1 cellular context compared by ENCODE assay signal in the genomic region with DNA sequence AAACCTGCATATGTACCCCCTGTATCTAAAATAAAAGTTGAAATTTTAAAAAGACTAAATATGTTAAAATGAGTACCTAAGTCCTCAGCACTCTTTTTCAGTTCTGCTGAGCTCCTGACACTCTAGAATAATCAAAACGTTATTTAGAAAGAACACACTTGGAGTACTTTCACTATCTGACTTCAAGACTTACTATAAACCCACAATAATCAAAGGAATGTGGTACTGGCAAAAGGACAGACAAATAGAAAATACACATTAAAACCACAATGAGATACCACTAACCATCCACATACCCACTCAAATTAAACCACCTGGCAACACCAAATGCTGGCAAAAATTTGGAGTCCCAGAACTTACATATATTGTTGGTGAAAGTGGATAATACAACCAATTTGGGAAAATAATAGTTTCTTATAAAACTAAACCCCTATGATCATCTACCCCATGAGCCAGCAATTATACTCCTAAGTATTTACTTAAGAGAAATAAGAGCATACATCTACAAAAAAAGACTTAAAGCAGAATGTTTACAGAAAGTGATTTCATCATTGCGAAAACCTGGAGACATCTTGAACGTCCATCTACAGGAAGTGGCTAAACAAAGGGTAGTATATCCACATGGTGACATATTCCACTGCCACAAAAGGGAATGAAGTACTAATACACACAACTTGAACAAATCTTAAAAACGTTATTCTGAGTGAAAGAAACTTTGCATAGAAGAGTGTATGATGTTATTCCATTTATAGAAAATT.
TF ChIP-seq lines count a peak whose summit lies in the region.

No MANE protein-coding gene starts in this region.

TF ChIP-seq in IMR-90, 13 proteins besides CTCF, POLR2A, EP300 and RAD21:
- TF ChIP-seq CEBPB (IDR thresholded peaks at IDR 0.05; ENCODE audit: low read depth, low read length) (peak; percentile 85), BHLHE40 (IDR thresholded peaks at IDR 0.05; ENCODE audit: low read depth, low read length) (no peak)
